In the genomic region with DNA sequence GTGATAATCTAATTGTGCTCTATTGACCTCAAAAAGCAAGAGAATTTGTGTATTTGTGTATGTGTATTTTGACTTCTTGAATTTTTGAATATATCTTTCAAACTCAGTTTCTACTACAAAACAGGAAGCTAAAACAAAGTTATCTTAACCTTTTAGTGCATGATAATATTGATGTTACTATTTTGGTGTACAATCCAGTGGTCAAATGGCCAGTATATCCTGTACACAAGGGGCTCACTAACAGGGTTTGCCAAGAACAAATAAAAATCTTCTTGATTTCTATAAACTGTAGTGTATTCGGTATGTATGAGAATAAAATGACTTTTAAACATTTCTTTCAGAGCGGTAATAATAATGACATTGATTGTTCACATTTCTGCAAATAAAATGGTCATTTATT, we compare ENCODE assay signal across 8 cellular contexts.
"Had no signal": no experiment of that assay in that cellular context is flagged by ENCODE, and none has a peak within 500 bp of the region (broad histone marks: within the 10 kb centered on the region; RNA-seq: fewer than 3 reads in every experiment).

No MANE protein-coding gene starts in this region.

- DNase-seq: GM23248, GOT3, H7, HFFc6, IMR-90 had no signal

- H3K36me3 ChIP-seq: HAP-1 had no signal

- H2AFZ ChIP-seq: GM23248 had no signal

- H3K9ac ChIP-seq: GM23248 had no signal

- FAIRE-seq: HTR-8/SVneo, K562 had no signal

- H3K9me3 ChIP-seq: HAP-1 had no signal

- H3K4me3 ChIP-seq: GM23248, HAP-1, K562 had no signal

- H3K4me1 ChIP-seq: HAP-1 had no signal

- H3K27ac ChIP-seq: GM23248 had no signal
